ENCODE assay signal across 8 cellular contexts in the genomic region with DNA sequence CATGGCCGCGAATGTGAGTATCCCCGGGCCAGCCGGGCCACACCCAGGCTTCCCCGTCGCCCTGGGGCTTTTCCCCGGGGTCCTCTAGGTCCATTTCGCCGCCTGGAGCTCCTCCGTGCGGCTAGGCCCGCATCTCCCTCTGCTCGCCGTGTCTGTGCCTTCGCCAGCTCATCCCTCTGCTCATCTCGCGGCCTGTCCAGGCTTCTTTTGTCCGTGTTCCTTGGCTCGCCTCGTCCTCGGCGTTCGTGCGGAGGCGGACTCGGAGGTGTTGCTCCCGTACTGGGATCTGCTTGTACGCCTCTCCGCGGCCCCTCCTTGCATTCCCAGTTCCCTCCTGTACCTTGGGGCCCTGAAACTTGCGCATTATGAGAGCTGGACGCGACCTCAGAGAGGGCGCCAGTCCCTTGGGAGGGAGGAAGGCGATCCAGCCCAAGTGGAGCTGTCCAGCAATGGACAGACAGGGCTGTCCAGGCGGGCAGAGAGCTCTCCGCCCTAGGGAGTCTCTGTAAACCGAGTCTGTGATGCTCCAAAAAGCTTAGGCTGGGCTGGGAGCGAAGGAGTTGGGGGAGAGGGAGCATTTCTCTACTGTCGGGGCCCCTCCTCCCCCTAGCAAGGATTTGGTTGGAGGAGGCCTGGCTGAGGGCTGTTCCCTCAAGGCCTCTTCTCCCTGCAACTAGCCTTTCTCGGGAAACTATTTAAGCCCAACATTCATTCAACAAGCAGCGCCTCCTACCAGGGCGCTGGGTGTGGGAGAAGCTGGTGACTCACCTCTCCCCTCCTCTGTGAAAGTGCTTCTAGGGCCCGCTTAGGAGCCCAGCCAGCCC. TPM values are rescaled to one million over a fixed set of nuclear protein-coding genes. Genes with fewer than 3 reads are reported as not detected.
DNase-seq lines count a peak whose midpoint lies in the region; ATAC-seq and TF ChIP-seq lines count a peak whose summit lies in the region.

No MANE protein-coding gene starts in this region.

- H3K4me1 ChIP-seq in HEK293 (ENCODE audit: control insufficient read depth, insufficient read depth, low read length) (peaks cover 4% of the 10 kb centered on the region), MM.1S (ENCODE audit: low read length) (peaks cover 44% of the 10 kb centered on the region), right lobe of liver (peaks cover 0 to 25% (median 10%) of the 10 kb centered on the region in 4 donors)

- peak overlapping the region; percentile 68 for H3K27ac ChIP-seq in HEK293 (ENCODE audit: extremely low read depth, low read depth, low read length)
- H3K27ac ChIP-seq in MM.1S (ENCODE audit: low read length): peak overlapping the region; percentile 99
- peak overlapping the region; percentile 94 to 95 for H3K27ac ChIP-seq in coronary artery
- peak overlapping the region; percentile 72 to 89 (median 84) for H3K27ac ChIP-seq in right lobe of liver

- TF ChIP-seq POLR2A in right lobe of liver (IDR thresholded peaks at IDR 0.05): no peak

- POLR2A ChIA-PET in HEK293 (lab: Yijun Ruan, JAX): interaction anchor here (0.7 to 2.1 kb wide), 13 partner anchors 11 to 526 kb away, joined by 3 to 32 read pairs (median 5); a partner anchor contains a TSS

- H3K4me3 ChIP-seq in GM12864 (ENCODE audit: low read depth, low read length) (peak overlapping the region; percentile 91), HEK293 (ENCODE audit: low read depth, low read length) (peak overlapping the region; percentile 63), MM.1S (ENCODE audit: low read length) (peak overlapping the region; percentile 98), coronary artery (peak overlapping the region; percentile 78), right lobe of liver (peak overlapping the region; percentile 90 to 95 (median 92))

- H2AFZ ChIP-seq in MM.1S (ENCODE audit: low read length): peak overlapping the region; percentile 82

- DNase-seq in GM12864 (ENCODE audit: low read depth) (no peak), MM.1S (peak; percentile 67), coronary artery (ENCODE audit: low spot score) (peak; percentile 91), right lobe of liver (peak; percentile 63 to 79 (median 65)), NCI-H2171 treated with DMSO at 0.1 percent for 48 hours (lab: John Stamatoyannopoulos, UW) (no peak)
- peak; percentile 46 for DNase-seq in activated CD4-positive, CD25-positive, alpha-beta regulatory T cell treated with anti-CD3 and anti-CD28 coated beads, Interleukin-2, amount 50 U/mL, for 72 hours
- DNase-seq in stimulated activated CD4-positive, alpha-beta T cell treated with anti-CD3 and anti-CD28 coated beads, Interleukin-2, amount 100 ng/mL, for 48 hours: peak; percentile 48 to 50

- H3K9me3 ChIP-seq in HEK293 (ENCODE audit: control insufficient read depth, insufficient read depth, low read depth, low read length): no peaks in the 10 kb centered on the region
- H3K9me3 ChIP-seq in MM.1S (replicated peaks; ENCODE audit: insufficient read depth, low read length): no peaks in the 10 kb centered on the region
- no peaks in the 10 kb centered on the region for H3K9me3 ChIP-seq in right lobe of liver

- TF ChIP-seq CTCF in GM12864 (IDR thresholded peaks at IDR 0.05; ENCODE audit: low read depth, low read length, missing control alignments): no peak
- TF ChIP-seq CTCF in HEK293 (tag by site-specific recombination; IDR thresholded peaks at IDR 0.05): peak; percentile 45
- no peak; the same call in 1 of the 2 replicates for TF ChIP-seq CTCF in MM.1S (IDR thresholded peaks at IDR 0.05; ENCODE audit: low read length)
- TF ChIP-seq CTCF in coronary artery (IDR thresholded peaks at IDR 0.05): no peak
- TF ChIP-seq CTCF in right lobe of liver (IDR thresholded peaks at IDR 0.05): no peak

- peak overlapping the region; percentile 96 for H3K9ac ChIP-seq in MM.1S (ENCODE audit: low read length)

- peaks cover 65% of the 10 kb centered on the region for H3K79me2 ChIP-seq in MM.1S (ENCODE audit: low read length)

- H3K27me3 ChIP-seq in MM.1S (replicated peaks; ENCODE audit: insufficient read depth, low read length) (no peaks in the 10 kb centered on the region), right lobe of liver (no peaks in the 10 kb centered on the region)

- H4K20me1 ChIP-seq in MM.1S (ENCODE audit: insufficient read depth, low read length): no peaks in the 10 kb centered on the region

- ATAC-seq in right lobe of liver: peak; percentile 52 to 62 (median 57)

- H3K36me3 ChIP-seq in HEK293 (ENCODE audit: control insufficient read depth in 2 of 2, insufficient read depth in 1 of 2, low read length in 2 of 2) (peaks cover 18 to 62% of the 10 kb centered on the region in 2 experiments), MM.1S (replicated peaks; ENCODE audit: insufficient read depth, low read length) (peaks cover 19% of the 10 kb centered on the region), right lobe of liver (peaks cover 0 to 7% (median under 1%) of the 10 kb centered on the region in 4 donors)

- CTCF ChIA-PET in HEK293 (lab: Yijun Ruan, JAX): interaction anchor here (0.6 to 2.9 kb wide), 7 partner anchors 20 to 751 kb away, joined by 3 to 13 read pairs (median 3); no protein-coding TSS in a partner anchor

- no peaks in the 10 kb centered on the region for H3K9me2 ChIP-seq in MM.1S (replicated peaks; ENCODE audit: insufficient read depth, low read length)

- peaks cover 50% of the 10 kb centered on the region for H3F3A ChIP-seq in MM.1S (ENCODE audit: insufficient read depth, low read length)

- intact Hi-C loops in right lobe of liver (cut with DNase I): no loop called here

- peak overlapping the region; percentile 92 for H3K4me2 ChIP-seq in MM.1S (ENCODE audit: low read depth, low read length)

- 2% methylated on average over 26 of the region's 44 CpGs for WGBS in right lobe of liver (ENCODE audit: insufficient coverage, low coverage, low lambda C conversion rate, missing lambda C conversion rate)

TF ChIP-seq in HEK293, 187 proteins besides CTCF, POLR2A, EP300 and RAD21 (continues in another document):
- TF ChIP-seq KLF7 (tag by site-specific recombination; IDR thresholded peaks at IDR 0.05; ENCODE audit: borderline replicate concordance): 0 out of 2 replicates have a peak, but pooled peaks have one; percentile 64
- 0 out of 2 replicates have a peak, but pooled peaks have one; percentile 36 for TF ChIP-seq ZNF777 (tag by site-specific recombination; IDR thresholded peaks at IDR 0.05; ENCODE audit: borderline replicate concordance)
- no peak for TF ChIP-seq YY2 (tag by site-specific recombination; IDR thresholded peaks at IDR 0.05)
- 0 out of 2 replicates have a peak, but pooled peaks have one; percentile 8 for TF ChIP-seq FEZF1 (tag by site-specific recombination; IDR thresholded peaks at IDR 0.05)
- no peak for TF ChIP-seq ZNF19 (tag by site-specific recombination; IDR thresholded peaks at IDR 0.05; ENCODE audit: low read depth)
- TF ChIP-seq, protein P1, sequence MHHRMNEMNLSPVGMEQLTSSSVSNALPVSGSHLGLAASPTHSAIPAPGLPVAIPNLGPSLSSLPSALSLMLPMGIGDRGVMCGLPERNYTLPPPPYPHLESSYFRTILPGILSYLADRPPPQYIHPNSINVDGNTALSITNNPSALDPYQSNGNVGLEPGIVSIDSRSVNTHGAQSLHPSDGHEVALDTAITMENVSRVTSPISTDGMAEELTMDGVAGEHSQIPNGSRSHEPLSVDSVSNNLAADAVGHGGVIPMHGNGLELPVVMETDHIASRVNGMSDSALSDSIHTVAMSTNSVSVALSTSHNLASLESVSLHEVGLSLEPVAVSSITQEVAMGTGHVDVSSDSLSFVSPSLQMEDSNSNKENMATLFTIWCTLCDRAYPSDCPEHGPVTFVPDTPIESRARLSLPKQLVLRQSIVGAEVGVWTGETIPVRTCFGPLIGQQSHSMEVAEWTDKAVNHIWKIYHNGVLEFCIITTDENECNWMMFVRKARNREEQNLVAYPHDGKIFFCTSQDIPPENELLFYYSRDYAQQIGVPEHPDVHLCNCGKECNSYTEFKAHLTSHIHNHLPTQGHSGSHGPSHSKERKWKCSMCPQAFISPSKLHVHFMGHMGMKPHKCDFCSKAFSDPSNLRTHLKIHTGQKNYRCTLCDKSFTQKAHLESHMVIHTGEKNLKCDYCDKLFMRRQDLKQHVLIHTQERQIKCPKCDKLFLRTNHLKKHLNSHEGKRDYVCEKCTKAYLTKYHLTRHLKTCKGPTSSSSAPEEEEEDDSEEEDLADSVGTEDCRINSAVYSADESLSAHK (tag by site-specific recombination; IDR thresholded peaks at IDR 0.05): 0 out of 2 replicates have a peak, but pooled peaks have one; percentile 53
- TF ChIP-seq ZNF16 (tag by site-specific recombination; IDR thresholded peaks at IDR 0.05; ENCODE audit: low read depth): no peak
- TF ChIP-seq GLIS2 (tag by site-specific recombination; IDR thresholded peaks at IDR 0.05): peak; percentile 52
- TF ChIP-seq, protein P2, sequence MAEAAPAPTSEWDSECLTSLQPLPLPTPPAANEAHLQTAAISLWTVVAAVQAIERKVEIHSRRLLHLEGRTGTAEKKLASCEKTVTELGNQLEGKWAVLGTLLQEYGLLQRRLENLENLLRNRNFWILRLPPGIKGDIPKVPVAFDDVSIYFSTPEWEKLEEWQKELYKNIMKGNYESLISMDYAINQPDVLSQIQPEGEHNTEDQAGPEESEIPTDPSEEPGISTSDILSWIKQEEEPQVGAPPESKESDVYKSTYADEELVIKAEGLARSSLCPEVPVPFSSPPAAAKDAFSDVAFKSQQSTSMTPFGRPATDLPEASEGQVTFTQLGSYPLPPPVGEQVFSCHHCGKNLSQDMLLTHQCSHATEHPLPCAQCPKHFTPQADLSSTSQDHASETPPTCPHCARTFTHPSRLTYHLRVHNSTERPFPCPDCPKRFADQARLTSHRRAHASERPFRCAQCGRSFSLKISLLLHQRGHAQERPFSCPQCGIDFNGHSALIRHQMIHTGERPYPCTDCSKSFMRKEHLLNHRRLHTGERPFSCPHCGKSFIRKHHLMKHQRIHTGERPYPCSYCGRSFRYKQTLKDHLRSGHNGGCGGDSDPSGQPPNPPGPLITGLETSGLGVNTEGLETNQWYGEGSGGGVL (tag by site-specific recombination; IDR thresholded peaks at IDR 0.05): peak; percentile 82
- TF ChIP-seq ZNF2 (tag by site-specific recombination; IDR thresholded peaks at IDR 0.05): peak; percentile 78
- TF ChIP-seq SCRT1 (tag by site-specific recombination; IDR thresholded peaks at IDR 0.05; ENCODE audit: borderline replicate concordance): peak; percentile 53
- TF ChIP-seq ZNF169 (tag by site-specific recombination; IDR thresholded peaks at IDR 0.05): no peak
- 0 out of 2 replicates have a peak, but pooled peaks have one; percentile 29 for TF ChIP-seq ZNF184 (tag by site-specific recombination; IDR thresholded peaks at IDR 0.05)
- TF ChIP-seq ZBTB7A (tag by site-specific recombination; IDR thresholded peaks at IDR 0.05; ENCODE audit: low read depth): 0 out of 2 replicates have a peak, but pooled peaks have one; percentile 44
- peak; percentile 98 for TF ChIP-seq ZBTB17 (tag by site-specific recombination; IDR thresholded peaks at IDR 0.05)
- TF ChIP-seq ZNF658 (tag by site-specific recombination; IDR thresholded peaks at IDR 0.05): no peak

RNA-seq across cellular contexts. Expression of a gene that starts 0.6 kb away (rescaled TPM):
- 10 to 100 TPM in 5 of 6 experiments, 1 to 10 TPM in 1; 9.3 to 16.8 (median 14.6) TPM for total RNA-seq in right lobe of liver

RNA-seq across cellular contexts. Expression of a gene that starts 0.7 kb away (rescaled TPM):
- total RNA-seq in right lobe of liver: 10 to 100 TPM in 2 of 6 experiments, 1 to 10 TPM in 4; 6.2 to 13.5 (median 8.4) TPM

RNA-seq across cellular contexts. Expression of a gene that starts 53.0 kb away (rescaled TPM):
- 10 to 100 TPM; 14.4 to 23.1 (median 20.0) TPM for total RNA-seq in right lobe of liver

RNA-seq across cellular contexts. Expression of a gene that starts 53.2 kb away (rescaled TPM):
- 1 to 10 TPM; 4.5 to 7.4 (median 6.1) TPM for total RNA-seq in right lobe of liver

Comparison
In these comparisons a context has a peak if more than half of its experiments do, and no peak if none do; other contexts are left out.
1. DNase-seq: peak in MM.1S (single experiment), activated CD4-positive, CD25-positive, alpha-beta regulatory T cell treated with anti-CD3 and anti-CD28 coated beads, Interleukin-2, amount 50 U/mL, for 72 hours (single experiment), coronary artery (single experiment), right lobe of liver (3 of 3) and stimulated activated CD4-positive, alpha-beta T cell treated with anti-CD3 and anti-CD28 coated beads, Interleukin-2, amount 100 ng/mL, for 48 hours (2 of 2); none in GM12864 (single experiment) and NCI-H2171 treated with DMSO at 0.1 percent for 48 hours (single experiment).
2. Peak in every context shown above with its lines, with median percentiles within 50 percentile points of each other: H3K4me3 ChIP-seq and H3K27ac ChIP-seq.